Comparison of ENCODE assay signal across 18 cellular contexts in genomic region chr6:30601436-30601814, GRCh38. TPM values are rescaled to one million over a fixed set of nuclear protein-coding genes. Genes with fewer than 3 reads are reported as not detected.
DNase-seq lines count a peak whose midpoint lies in the region; ATAC-seq and TF ChIP-seq lines count a peak whose summit lies in the region.
"Had no signal": no experiment of that assay in that cellular context is flagged by ENCODE, and none has a peak within 500 bp of the region (broad histone marks: within the 10 kb centered on the region; RNA-seq: fewer than 3 reads in every experiment).

No MANE protein-coding gene starts in this region.

- H3K27ac Mint-ChIP-seq in activated CD8-positive, alpha-beta memory T cell treated with anti-CD3 and anti-CD28 coated beads, Interleukin-2, amount 10 ng/mL, durations not matched to agents 7 days and 5 days = peak overlapping the region; percentile 47
- peak overlapping the region; percentile 58 for H3K27ac Mint-ChIP-seq in CD4-positive, alpha-beta T cell
- H3K27ac Mint-ChIP-seq in T-helper 17 cell = peak overlapping the region; percentile 78
- H3K27ac Mint-ChIP-seq in natural killer cell = peak overlapping the region; percentile 70 to 73
- no peak overlapping the region for H3K27ac Mint-ChIP-seq in T-helper 2 cell treated with Interferon-gamma antibody and Interleukin-4, amounts not matched to agents 5 μg/mL and 100 μg/mL, for 36 hours
- H3K27ac Mint-ChIP-seq: neural progenitor cell had no signal

- POLR2A ChIA-PET in CD4-positive, alpha-beta T cell (lab: Charles Lee) = interaction anchor here (1.0 to 7.2 kb wide), 6 partner anchors 11 to 107 kb away, joined by 4 to 135 read pairs (median 6); partner anchors contain the start of gene ABCF1

- no peak for TF ChIP-seq CTCF in CD4-positive, alpha-beta T cell (IDR thresholded peaks at IDR 0.05)
- no peak for TF ChIP-seq CTCF in natural killer cell (IDR thresholded peaks at IDR 0.05)
- TF ChIP-seq CTCF in brain microvascular endothelial cell (IDR thresholded peaks at IDR 0.05; ENCODE audit: low read depth, low read length, missing control alignments) = no peak

- H3K9me3 ChIP-seq in CD4-positive, alpha-beta T cell (ENCODE audit: control insufficient read depth, low read length) = no peaks in the 10 kb centered on the region
- no peaks in the 10 kb centered on the region for H3K9me3 ChIP-seq in T-helper 17 cell (ENCODE audit: control insufficient read depth, low read length, poor library complexity, severe bottlenecking)
- H3K9me3 ChIP-seq: adrenal gland had no signal

- CTCF ChIA-PET in activated CD8-positive, alpha-beta memory T cell treated with anti-CD3 and anti-CD28 coated beads, Interleukin-2, amount 10 ng/mL, durations not matched to agents 7 days and 5 days (lab: Charles Lee) = interaction anchor here (0.8 to 8.1 kb wide), 3 partner anchors 12 to 129 kb away, joined by 4 to 106 read pairs (median 5); no protein-coding TSS in a partner anchor
- CTCF ChIA-PET in CD4-positive, alpha-beta T cell (lab: Charles Lee) = interaction anchor here (1.4 to 1.6 kb wide), 3 partner anchors 57 to 148 kb away, joined by 3 to 5 read pairs (median 3); no protein-coding TSS in a partner anchor

- in situ Hi-C loops in brain microvascular endothelial cell (cut with HindIII; ENCODE audit: low pct_ligation_motif_present, low sequenced_read_pairs) = no loop called here

- intact Hi-C loops in CD4-positive, alpha-beta T cell (cut with DNase I, micrococcal nuclease) = no loop called here
- intact Hi-C loops in natural killer cell (cut with micrococcal nuclease) = no loop called here

- H3K9me3 Mint-ChIP-seq in activated CD8-positive, alpha-beta memory T cell treated with anti-CD3 and anti-CD28 coated beads, Interleukin-2, amount 10 ng/mL, durations not matched to agents 7 days and 5 days (ENCODE audit: low read depth) = no peaks in the 10 kb centered on the region
- H3K9me3 Mint-ChIP-seq in CD4-positive, alpha-beta T cell = no peaks in the 10 kb centered on the region
- no peaks in the 10 kb centered on the region for H3K9me3 Mint-ChIP-seq in natural killer cell
- H3K9me3 Mint-ChIP-seq in T-helper 2 cell treated with Interferon-gamma antibody and Interleukin-4, amounts not matched to agents 5 μg/mL and 100 μg/mL, for 36 hours = no peaks in the 10 kb centered on the region
- H3K9me3 Mint-ChIP-seq: neural progenitor cell had no signal

- H3K36me3 Mint-ChIP-seq in activated CD8-positive, alpha-beta memory T cell treated with anti-CD3 and anti-CD28 coated beads, Interleukin-2, amount 10 ng/mL, durations not matched to agents 7 days and 5 days = peaks cover 49% of the 10 kb centered on the region
- H3K36me3 Mint-ChIP-seq in CD4-positive, alpha-beta T cell (ENCODE audit: low read depth) = peaks cover 72% of the 10 kb centered on the region
- peaks cover 11% of the 10 kb centered on the region for H3K36me3 Mint-ChIP-seq in T-helper 17 cell (ENCODE audit: low read depth)
- H3K36me3 Mint-ChIP-seq in natural killer cell = peaks cover 34% of the 10 kb centered on the region
- H3K36me3 Mint-ChIP-seq in T-helper 2 cell treated with Interferon-gamma antibody and Interleukin-4, amounts not matched to agents 5 μg/mL and 100 μg/mL, for 36 hours (ENCODE audit: low read depth) = peaks cover 61% of the 10 kb centered on the region

- ATAC-seq in activated CD8-positive, alpha-beta memory T cell treated with anti-CD3 and anti-CD28 coated beads, Interleukin-2, amount 10 ng/mL, durations not matched to agents 7 days and 5 days = no peak
- ATAC-seq in CD4-positive, alpha-beta T cell (ENCODE audit: poor library complexity) = peak; percentile 22
- ATAC-seq in T-helper 17 cell = no peak
- peak; percentile 41 to 72 (median 70) for ATAC-seq in natural killer cell
- ATAC-seq: esophagus mucosa had no signal

- no peak for DNase-seq in activated CD8-positive, alpha-beta memory T cell treated with anti-CD3 and anti-CD28 coated beads, Interleukin-2, amount 10 ng/mL, durations not matched to agents 7 days and 5 days
- DNase-seq in activated CD8-positive, alpha-beta memory T cell treated with anti-CD3 and anti-CD28 coated beads, Interleukin-2, amount 50 U/mL, for 4 hours = no peak
- no peak for DNase-seq in CD4-positive, alpha-beta T cell
- no peak for DNase-seq in T-helper 17 cell
- DNase-seq in natural killer cell = no peak
- no peak for DNase-seq in epidermal melanocyte (ENCODE audit: insufficient read length, low spot score)
- no peak for DNase-seq in T-helper 2 cell treated with Interferon-gamma antibody and Interleukin-4, amounts not matched to agents 5 μg/mL and 100 μg/mL, for 36 hours (ENCODE audit: low spot score)
- DNase-seq in brain microvascular endothelial cell = no peak
- DNase-seq: activated CD4-positive, alpha-beta T cell treated with anti-CD3 and anti-CD28 coated beads for 1 hour; KG1; NCI-H187 treated with DMSO at 0.1 percent for 48 hours; NCI-H446; small intestine; stimulated activated CD4-positive, alpha-beta T cell treated with anti-CD3 and anti-CD28 coated beads, Interleukin-4, amount 100 ng/mL, for 1 hour had no signal

- H3K4me1 Mint-ChIP-seq in activated CD8-positive, alpha-beta memory T cell treated with anti-CD3 and anti-CD28 coated beads, Interleukin-2, amount 10 ng/mL, durations not matched to agents 7 days and 5 days = peaks cover 17% of the 10 kb centered on the region
- H3K4me1 Mint-ChIP-seq in CD4-positive, alpha-beta T cell (ENCODE audit: low read depth) = peaks cover 35% of the 10 kb centered on the region
- H3K4me1 Mint-ChIP-seq in T-helper 17 cell (peaks cover 20% of the 10 kb centered on the region), natural killer cell (peaks cover 41 to 43% of the 10 kb centered on the region in 2 donors)
- H3K4me1 Mint-ChIP-seq in T-helper 2 cell treated with Interferon-gamma antibody and Interleukin-4, amounts not matched to agents 5 μg/mL and 100 μg/mL, for 36 hours (ENCODE audit: low read depth) = peaks cover 2% of the 10 kb centered on the region

- no peaks in the 10 kb centered on the region for H3K27me3 Mint-ChIP-seq in activated CD8-positive, alpha-beta memory T cell treated with anti-CD3 and anti-CD28 coated beads, Interleukin-2, amount 10 ng/mL, durations not matched to agents 7 days and 5 days
- no peaks in the 10 kb centered on the region for H3K27me3 Mint-ChIP-seq in CD4-positive, alpha-beta T cell
- H3K27me3 Mint-ChIP-seq in T-helper 17 cell = no peaks in the 10 kb centered on the region
- no peaks in the 10 kb centered on the region for H3K27me3 Mint-ChIP-seq in natural killer cell (ENCODE audit: low read depth in 2 of 2)
- H3K27me3 Mint-ChIP-seq in T-helper 2 cell treated with Interferon-gamma antibody and Interleukin-4, amounts not matched to agents 5 μg/mL and 100 μg/mL, for 36 hours (ENCODE audit: low read depth) = no peaks in the 10 kb centered on the region

- no peak overlapping the region for H3K4me3 Mint-ChIP-seq in activated CD8-positive, alpha-beta memory T cell treated with anti-CD3 and anti-CD28 coated beads, Interleukin-2, amount 10 ng/mL, durations not matched to agents 7 days and 5 days
- H3K4me3 Mint-ChIP-seq in CD4-positive, alpha-beta T cell = no peak overlapping the region
- H3K4me3 Mint-ChIP-seq in T-helper 17 cell = no peak overlapping the region
- H3K4me3 Mint-ChIP-seq in natural killer cell = peak overlapping the region; percentile 46
- H3K4me3 Mint-ChIP-seq in T-helper 2 cell treated with Interferon-gamma antibody and Interleukin-4, amounts not matched to agents 5 μg/mL and 100 μg/mL, for 36 hours = no peak overlapping the region
- H3K4me3 Mint-ChIP-seq: neural progenitor cell had no signal

- peaks cover 64% of the 10 kb centered on the region for H3K36me3 ChIP-seq in brain microvascular endothelial cell (replicated peaks)

- H3K27me3 ChIP-seq in CD4-positive, alpha-beta T cell (ENCODE audit: control insufficient read depth, insufficient read depth, low read length) = no peaks in the 10 kb centered on the region
- no peaks in the 10 kb centered on the region for H3K27me3 ChIP-seq in brain microvascular endothelial cell (replicated peaks)
- H3K27me3 ChIP-seq: adrenal gland, neural progenitor cell had no signal

- H3K27ac ChIP-seq in CD4-positive, alpha-beta T cell (ENCODE audit: low read depth, low read length) = peak overlapping the region; percentile 37
- H3K27ac ChIP-seq in brain microvascular endothelial cell = no peak overlapping the region
- H3K27ac ChIP-seq: adrenal gland, neural progenitor cell, SK-N-MC had no signal

- no peak overlapping the region for H3K4me3 ChIP-seq in brain microvascular endothelial cell (ENCODE audit: low read depth, low read length)
- H3K4me3 ChIP-seq: adrenal gland, neural progenitor cell, SK-N-MC had no signal

RNA-seq across cellular contexts. Expression of gene PPP1R10, which starts 15.6 kb away (rescaled TPM):
- 100 to 1,000 TPM; 101 to 134 TPM for total RNA-seq in activated CD8-positive, alpha-beta memory T cell treated with anti-CD3 and anti-CD28 coated beads, Interleukin-2, amount 10 ng/mL, durations not matched to agents 7 days and 5 days
- 10 to 100 TPM; 92.2 to 95.3 TPM for total RNA-seq in CD4-positive, alpha-beta T cell
- total RNA-seq in T-helper 17 cell (100 to 1,000 TPM; 114 to 123 TPM), natural killer cell (100 to 1,000 TPM; 151 to 222 (median 174) TPM)

RNA-seq across cellular contexts. Expression of gene MRPS18B, which starts 16.2 kb away (rescaled TPM):
- total RNA-seq in activated CD8-positive, alpha-beta memory T cell treated with anti-CD3 and anti-CD28 coated beads, Interleukin-2, amount 10 ng/mL, durations not matched to agents 7 days and 5 days = 10 to 100 TPM; 48.2 to 65.7 TPM
- 10 to 100 TPM; 15.3 to 15.5 TPM for total RNA-seq in CD4-positive, alpha-beta T cell
- 10 to 100 TPM; 16.3 to 23.2 TPM for total RNA-seq in T-helper 17 cell
- total RNA-seq in natural killer cell = 10 to 100 TPM; 14.2 to 19.9 (median 16.6) TPM

RNA-seq across cellular contexts. Expression of gene ATAT1, which starts 25.2 kb away (rescaled TPM):
- 1 to 10 TPM; 7.5 to 8.4 TPM for total RNA-seq in activated CD8-positive, alpha-beta memory T cell treated with anti-CD3 and anti-CD28 coated beads, Interleukin-2, amount 10 ng/mL, durations not matched to agents 7 days and 5 days
- 1 to 10 TPM; 4.1 to 5.2 TPM for total RNA-seq in CD4-positive, alpha-beta T cell
- total RNA-seq in T-helper 17 cell = 1 to 10 TPM; 5.6 to 6.6 TPM
- total RNA-seq in natural killer cell = 10 to 100 TPM in 1 of 3 donors, 1 to 10 TPM in 2; 8.1 to 10.8 (median 8.9) TPM

RNA-seq across cellular contexts. Expression of gene ABCF1, which starts 30.2 kb away (rescaled TPM):
- 10 to 100 TPM; 73.8 to 98.6 TPM for total RNA-seq in activated CD8-positive, alpha-beta memory T cell treated with anti-CD3 and anti-CD28 coated beads, Interleukin-2, amount 10 ng/mL, durations not matched to agents 7 days and 5 days
- total RNA-seq in CD4-positive, alpha-beta T cell = 10 to 100 TPM; 86.1 to 88.0 TPM
- total RNA-seq in T-helper 17 cell = 100 to 1,000 TPM in 1 of 2 donors, 10 to 100 TPM in 1; 97.4 to 106 TPM
- 100 to 1,000 TPM in 2 of 3 donors, 10 to 100 TPM in 1; 91.4 to 138 (median 138) TPM for total RNA-seq in natural killer cell

RNA-seq across cellular contexts. Expression of gene PRR3, which starts 44.3 kb away (rescaled TPM):
- total RNA-seq in activated CD8-positive, alpha-beta memory T cell treated with anti-CD3 and anti-CD28 coated beads, Interleukin-2, amount 10 ng/mL, durations not matched to agents 7 days and 5 days = 10 to 100 TPM; 19.5 to 23.6 TPM
- total RNA-seq in CD4-positive, alpha-beta T cell = 10 to 100 TPM; 10.3 to 13.2 TPM
- total RNA-seq in T-helper 17 cell (10 to 100 TPM; 11.2 to 13.9 TPM), natural killer cell (10 to 100 TPM in 2 of 3 donors, 1 to 10 TPM in 1; 9.5 to 14.8 (median 13.9) TPM)

Comparison
In these comparisons a context has a peak if more than half of its experiments do, and no peak if none do; other contexts are left out.
1. ATAC-seq: peak in CD4-positive, alpha-beta T cell (single experiment) and natural killer cell (3 of 3); none in activated CD8-positive, alpha-beta memory T cell treated with anti-CD3 and anti-CD28 coated beads, Interleukin-2, amount 10 ng/mL, durations not matched to agents 7 days and 5 days (single experiment) and T-helper 17 cell (single experiment).